In the genomic region with DNA sequence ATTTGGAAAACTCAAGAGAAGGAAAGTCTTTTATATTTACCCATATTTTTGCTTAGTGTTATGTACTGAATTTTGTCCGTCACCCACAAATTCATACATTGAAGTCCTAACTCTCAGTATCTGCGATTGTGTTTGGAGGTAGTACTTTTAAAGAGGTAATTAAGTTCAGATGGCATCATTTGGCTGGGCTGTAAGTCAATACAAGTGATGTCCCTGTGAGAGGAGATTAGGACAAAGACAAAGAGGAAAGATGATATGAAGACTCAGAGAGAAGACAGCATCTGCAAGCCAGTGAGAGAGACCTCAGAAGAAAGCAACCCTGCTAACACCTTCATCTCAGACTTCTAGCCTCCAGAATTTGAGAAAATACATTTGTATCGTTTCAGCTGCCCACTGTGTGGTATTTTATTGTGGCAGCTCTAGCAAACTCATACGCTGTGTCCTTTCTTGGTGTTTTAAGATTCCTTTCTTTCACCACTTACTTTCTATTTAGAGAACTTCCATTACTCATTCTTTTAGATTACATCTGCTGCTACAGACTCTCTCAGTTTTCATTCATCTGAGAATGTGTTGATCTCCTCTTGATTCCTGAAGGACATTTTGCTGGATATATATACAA, we compare ENCODE assay signal across 1 cellular context.
TF ChIP-seq lines count a peak whose summit lies in the region.

No MANE protein-coding gene starts in this region.

TF ChIP-seq in K562, 482 proteins besides CTCF, POLR2A, EP300 and RAD21:
- no peak for TF ChIP-seq CCAR2 (IDR thresholded peaks at IDR 0.05; ENCODE audit: low read depth, low read length)
- 0 out of 2 replicates have a peak, but pooled peaks have one; percentile 10 for TF ChIP-seq CBFA2T3 (IDR thresholded peaks at IDR 0.05)
- TF ChIP-seq FOSL1 (tag; conservative IDR thresholded peaks at IDR 0.05), result 0 out of 2 replicates have a peak, but pooled peaks have one; percentile 26
- TF ChIP-seq, protein P1, sequence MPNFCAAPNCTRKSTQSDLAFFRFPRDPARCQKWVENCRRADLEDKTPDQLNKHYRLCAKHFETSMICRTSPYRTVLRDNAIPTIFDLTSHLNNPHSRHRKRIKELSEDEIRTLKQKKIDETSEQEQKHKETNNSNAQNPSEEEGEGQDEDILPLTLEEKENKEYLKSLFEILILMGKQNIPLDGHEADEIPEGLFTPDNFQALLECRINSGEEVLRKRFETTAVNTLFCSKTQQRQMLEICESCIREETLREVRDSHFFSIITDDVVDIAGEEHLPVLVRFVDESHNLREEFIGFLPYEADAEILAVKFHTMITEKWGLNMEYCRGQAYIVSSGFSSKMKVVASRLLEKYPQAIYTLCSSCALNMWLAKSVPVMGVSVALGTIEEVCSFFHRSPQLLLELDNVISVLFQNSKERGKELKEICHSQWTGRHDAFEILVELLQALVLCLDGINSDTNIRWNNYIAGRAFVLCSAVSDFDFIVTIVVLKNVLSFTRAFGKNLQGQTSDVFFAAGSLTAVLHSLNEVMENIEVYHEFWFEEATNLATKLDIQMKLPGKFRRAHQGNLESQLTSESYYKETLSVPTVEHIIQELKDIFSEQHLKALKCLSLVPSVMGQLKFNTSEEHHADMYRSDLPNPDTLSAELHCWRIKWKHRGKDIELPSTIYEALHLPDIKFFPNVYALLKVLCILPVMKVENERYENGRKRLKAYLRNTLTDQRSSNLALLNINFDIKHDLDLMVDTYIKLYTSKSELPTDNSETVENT (CRISPR knock-in tag; IDR thresholded peaks at IDR 0.05), result no peak
- TF ChIP-seq RHOXF2B (CRISPR knock-in tag; conservative IDR thresholded peaks at IDR 0.05), result no peak
- no peak for TF ChIP-seq FOXJ2 (tag; IDR thresholded peaks at IDR 0.05)
- TF ChIP-seq CBX8 (IDR thresholded peaks at IDR 0.05; ENCODE audit: borderline replicate concordance, extremely low read depth, low read depth, low read length, poor library complexity, severe bottlenecking), result no peak
- no peak for TF ChIP-seq TCFL5 (CRISPR knock-in tag; conservative IDR thresholded peaks at IDR 0.05)
- no peak for TF ChIP-seq SMAD3 (CRISPR knock-in tag; conservative IDR thresholded peaks at IDR 0.05)
- TF ChIP-seq SMAD2 (IDR thresholded peaks at IDR 0.05; ENCODE audit: low read depth, low read length), result no peak
- TF ChIP-seq, protein P2, sequence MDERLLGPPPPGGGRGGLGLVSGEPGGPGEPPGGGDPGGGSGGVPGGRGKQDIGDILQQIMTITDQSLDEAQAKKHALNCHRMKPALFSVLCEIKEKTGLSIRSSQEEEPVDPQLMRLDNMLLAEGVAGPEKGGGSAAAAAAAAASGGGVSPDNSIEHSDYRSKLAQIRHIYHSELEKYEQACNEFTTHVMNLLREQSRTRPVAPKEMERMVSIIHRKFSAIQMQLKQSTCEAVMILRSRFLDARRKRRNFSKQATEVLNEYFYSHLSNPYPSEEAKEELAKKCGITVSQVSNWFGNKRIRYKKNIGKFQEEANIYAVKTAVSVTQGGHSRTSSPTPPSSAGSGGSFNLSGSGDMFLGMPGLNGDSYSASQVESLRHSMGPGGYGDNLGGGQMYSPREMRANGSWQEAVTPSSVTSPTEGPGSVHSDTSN (CRISPR knock-in tag; IDR thresholded peaks at IDR 0.05; ENCODE audit: low read depth), result no peak
- TF ChIP-seq, protein P2 (tag; conservative IDR thresholded peaks at IDR 0.05; ENCODE audit: low read depth), result peak; percentile 20; the same call in 1 of the 2 replicates
- TF ChIP-seq, protein P3, sequence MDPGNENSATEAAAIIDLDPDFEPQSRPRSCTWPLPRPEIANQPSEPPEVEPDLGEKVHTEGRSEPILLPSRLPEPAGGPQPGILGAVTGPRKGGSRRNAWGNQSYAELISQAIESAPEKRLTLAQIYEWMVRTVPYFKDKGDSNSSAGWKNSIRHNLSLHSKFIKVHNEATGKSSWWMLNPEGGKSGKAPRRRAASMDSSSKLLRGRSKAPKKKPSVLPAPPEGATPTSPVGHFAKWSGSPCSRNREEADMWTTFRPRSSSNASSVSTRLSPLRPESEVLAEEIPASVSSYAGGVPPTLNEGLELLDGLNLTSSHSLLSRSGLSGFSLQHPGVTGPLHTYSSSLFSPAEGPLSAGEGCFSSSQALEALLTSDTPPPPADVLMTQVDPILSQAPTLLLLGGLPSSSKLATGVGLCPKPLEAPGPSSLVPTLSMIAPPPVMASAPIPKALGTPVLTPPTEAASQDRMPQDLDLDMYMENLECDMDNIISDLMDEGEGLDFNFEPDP (CRISPR knock-in tag; IDR thresholded peaks at IDR 0.05), result 0 out of 2 replicates have a peak, but pooled peaks have one; percentile 44
- no peak for TF ChIP-seq YY1 (IDR thresholded peaks at IDR 0.05; ENCODE audit: borderline replicate concordance in 1 of 3, control insufficient read depth in 1 of 3, extremely low read depth in 1 of 3, insufficient read depth in 3 of 3, insufficient read length in 1 of 3, insufficient replicate concordance in 2 of 3, low read depth in 1 of 3, low read length in 2 of 3)
- no peak for TF ChIP-seq PHF21A (IDR thresholded peaks at IDR 0.05; ENCODE audit: borderline replicate concordance, low read depth)
- no peak for TF ChIP-seq GATA2 (CRISPR knock-in tag; IDR thresholded peaks at IDR 0.05)
